ENCODE assay signal across 25 cellular contexts in genomic region chr11:76355172-76355571, GRCh38.
"Had no signal": no experiment of that assay in that cellular context is flagged by ENCODE, and none has a peak within 500 bp of the region (broad histone marks: within the 10 kb centered on the region; RNA-seq: fewer than 3 reads in every experiment).

No MANE protein-coding gene starts in this region.

- H2AFZ ChIP-seq: hepatocyte had no signal

- H3K9me3 ChIP-seq: esophagus squamous epithelium, gastrocnemius medialis had no signal

- DNase-seq: dermis blood vessel endothelial cell; effector CD4-positive, alpha-beta T cell; effector memory CD4-positive, alpha-beta T cell; erythroblast; esophagus squamous epithelium; foreskin fibroblast; foreskin melanocyte; gastrocnemius medialis; heart left ventricle; immature natural killer cell; islet precursor cell; kidney; kidney glomerular epithelial cell; left colon; left ventricle myocardium inferior; lower lobe of right lung; mesendoderm; midbrain had no signal

- H3K4me2 ChIP-seq: hepatocyte had no signal

- FAIRE-seq: colon, kidney had no signal

- H3K4me3 ChIP-seq: coronary artery, dorsolateral prefrontal cortex, esophagus squamous epithelium, gastrocnemius medialis, heart left ventricle, hepatocyte, left ventricle myocardium inferior, lower lobe of right lung had no signal

- H3K4me1 ChIP-seq: esophagus squamous epithelium, gastrocnemius medialis, left ventricle myocardium inferior, lower lobe of right lung had no signal

- H3K27ac ChIP-seq: coronary artery, epithelial cell of prostate, esophagus squamous epithelium, gastrocnemius medialis, heart left ventricle, hepatocyte, left ventricle myocardium inferior, lower lobe of right lung had no signal

- H3K27me3 ChIP-seq: dorsolateral prefrontal cortex, esophagus squamous epithelium, gastrocnemius medialis, heart left ventricle, hepatocyte had no signal

- ATAC-seq: esophagus mucosa, gastrocnemius medialis, left colon, left lobe of liver, lower lobe of right lung had no signal
